ENCODE assay signal across 1 cellular context in genomic region chr1:206821493-206821892, GRCh38.
TF ChIP-seq lines count a peak whose summit lies in the region.

No MANE protein-coding gene starts in this region.

TF ChIP-seq in GM23338, 12 proteins besides CTCF, POLR2A, EP300 and RAD21 (continued from another document):
- no peak for TF ChIP-seq REST (IDR thresholded peaks at IDR 0.05; ENCODE audit: unreplicated experiment)
- TF ChIP-seq ZNF114 (CRISPR knock-in tag; IDR thresholded peaks at IDR 0.05) = no peak
- no peak for TF ChIP-seq ZNF331 (CRISPR knock-in tag; IDR thresholded peaks at IDR 0.05; ENCODE audit: low read depth)
- no peak for TF ChIP-seq EZH2phosphoT487 (IDR thresholded peaks at IDR 0.05; ENCODE audit: unreplicated experiment)
- no peak for TF ChIP-seq CREB1 (CRISPR knock-in tag; IDR thresholded peaks at IDR 0.05; ENCODE audit: low read depth)
- no peak for TF ChIP-seq NANOG (IDR thresholded peaks at IDR 0.05; ENCODE audit: borderline replicate concordance)
- TF ChIP-seq STAT1 (IDR thresholded peaks at IDR 0.05; ENCODE audit: unreplicated experiment) = no peak
- no peak for TF ChIP-seq JUNB (IDR thresholded peaks at IDR 0.05; ENCODE audit: unreplicated experiment)
